In the genomic region with DNA sequence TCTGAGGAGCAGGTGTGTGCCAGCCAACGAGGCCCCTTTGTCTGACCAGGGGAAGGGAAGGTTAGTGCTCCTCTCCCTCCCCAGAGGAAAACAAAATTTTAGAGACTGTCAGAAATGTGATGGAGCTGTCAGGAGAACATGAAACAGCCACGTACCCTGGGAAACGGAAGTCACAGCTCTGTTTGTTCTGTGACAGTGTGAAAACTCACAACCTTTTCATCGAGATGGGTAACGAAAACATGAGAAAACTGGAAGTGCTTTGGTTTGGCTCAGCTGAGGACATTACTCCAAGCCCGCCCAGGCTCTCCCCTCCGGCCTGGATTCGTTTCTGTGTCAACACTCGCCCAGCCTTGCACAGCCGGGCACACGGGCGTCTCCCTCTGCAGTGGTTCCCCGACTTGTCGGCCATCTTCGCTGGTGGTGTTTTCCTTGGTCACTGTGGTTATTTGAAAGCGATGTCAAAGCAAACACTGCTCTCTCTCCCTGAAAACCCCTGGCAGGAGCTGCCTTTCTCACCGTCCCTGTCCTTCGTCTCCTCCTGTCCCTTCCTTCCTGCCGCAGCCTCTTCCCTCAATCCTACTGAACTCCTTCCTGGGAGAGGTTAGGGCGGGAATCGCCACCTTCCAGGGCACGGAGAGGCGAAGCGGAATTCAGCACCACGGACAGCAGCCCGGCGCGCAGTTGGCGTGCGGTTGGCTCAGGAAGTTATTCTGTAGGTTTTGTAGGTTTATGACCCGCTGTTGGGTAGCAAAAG, we compare ENCODE assay signal across 8 cellular contexts. TPM values are rescaled to one million over a fixed set of nuclear protein-coding genes. Genes with fewer than 3 reads are reported as not detected.
A peak's percentile ranks its signal among the peaks of the same experiment; 100 is the strongest.
DNase-seq lines count a peak whose midpoint lies in the region; ATAC-seq and TF ChIP-seq lines count a peak whose summit lies in the region.

No MANE protein-coding gene starts in this region.

- H3K27ac Mint-ChIP-seq in central memory CD8-positive, alpha-beta T cell (ENCODE audit: low read depth): peak overlapping the region; percentile 44

- TF ChIP-seq CTCF in VCaP (conservative IDR thresholded peaks at IDR 0.05) (no peak), dorsolateral prefrontal cortex (IDR thresholded peaks at IDR 0.05 in 54 of 56, conservative IDR thresholded peaks at IDR 0.05 in 2 of 56; ENCODE audit: low read depth in 1 of 56, partially characterized antibody in 56 of 56) (no peak), brain microvascular endothelial cell (IDR thresholded peaks at IDR 0.05; ENCODE audit: low read depth, low read length, missing control alignments) (no peak)

- H3K27me3 ChIP-seq in dorsolateral prefrontal cortex (peaks cover 0 to 65% (median 0%) of the 10 kb centered on the region in 45 donors), brain microvascular endothelial cell (replicated peaks) (peaks cover 12% of the 10 kb centered on the region)

- peak overlapping the region; percentile 83 for H3K4me3 Mint-ChIP-seq in central memory CD8-positive, alpha-beta T cell

- H3K9me3 Mint-ChIP-seq in central memory CD8-positive, alpha-beta T cell: no peaks in the 10 kb centered on the region

- peak; percentile 87 for ATAC-seq in central memory CD8-positive, alpha-beta T cell (replicated peaks; ENCODE audit: extremely low read depth, poor library complexity, severe bottlenecking)
- no peak for ATAC-seq in GM18519 (IDR thresholded peaks at IDR 0.05; ENCODE audit: low FRiP score, unreplicated experiment)

- peaks cover 8% of the 10 kb centered on the region for H3K36me3 Mint-ChIP-seq in central memory CD8-positive, alpha-beta T cell (ENCODE audit: insufficient read depth)

- no peaks in the 10 kb centered on the region for H3K27me3 Mint-ChIP-seq in central memory CD8-positive, alpha-beta T cell

- in situ Hi-C loops in brain microvascular endothelial cell (cut with HindIII; ENCODE audit: low pct_ligation_motif_present, low sequenced_read_pairs): no loop called here

- H3K36me3 ChIP-seq in brain microvascular endothelial cell (replicated peaks): no peaks in the 10 kb centered on the region

- H3K4me1 Mint-ChIP-seq in central memory CD8-positive, alpha-beta T cell: peaks cover 39% of the 10 kb centered on the region

- H3K4me3 ChIP-seq in dorsolateral prefrontal cortex (no peak overlapping the region), brain microvascular endothelial cell (ENCODE audit: low read depth, low read length) (no peak overlapping the region)

- intact Hi-C loops in dorsolateral prefrontal cortex (cut with DNase I): no loop called here

- H3K27ac ChIP-seq in VCaP (peak overlapping the region; percentile 41; the same call in 1 of the 2 replicates), dorsolateral prefrontal cortex (no peak overlapping the region), brain microvascular endothelial cell (no peak overlapping the region)

- peak; percentile 90 for DNase-seq in ELF-1 (ENCODE audit: low read depth, low spot score)
- peak; percentile 58 to 61 for DNase-seq in central memory CD8-positive, alpha-beta T cell (ENCODE audit: low spot score in 2 of 2)
- DNase-seq in stimulated activated CD4-positive, alpha-beta T cell treated with anti-CD3 and anti-CD28 coated beads, Interleukin-12 subunit alpha, Interleukin-12 subunit beta, amount 100 ng/mL, for 4 hours: peak; percentile 77
- no peak for DNase-seq in dorsolateral prefrontal cortex
- no peak for DNase-seq in brain microvascular endothelial cell
- DNase-seq in GF-D8 (lab: John Stamatoyannopoulos, UW): no peak

RNA-seq across cellular contexts. Expression of a gene that starts 12.9 kb away (rescaled TPM):
- total RNA-seq in dorsolateral prefrontal cortex: 100 to 1,000 TPM in 2 of 120 experiments, 10 to 100 TPM in 118; 44.3 to 109 (median 63.6) TPM

RNA-seq across cellular contexts. Expression of a gene that starts 25.1 kb away (rescaled TPM):
- total RNA-seq in dorsolateral prefrontal cortex: 10 to 100 TPM in 119 of 120 experiments, 1 to 10 TPM in 1; 7.4 to 42.2 (median 25.6) TPM

RNA-seq across cellular contexts. Expression of a gene that starts 25.1 kb away (rescaled TPM):
- total RNA-seq in dorsolateral prefrontal cortex: 100 to 1,000 TPM; 110 to 287 (median 161) TPM

RNA-seq across cellular contexts. Expression of a gene that starts 43.4 kb away (rescaled TPM):
- 10 to 100 TPM; 21.3 to 40.7 (median 28.0) TPM for total RNA-seq in dorsolateral prefrontal cortex

Comparison
In these comparisons a context has a peak if more than half of its experiments do, and no peak if none do; other contexts are left out.
1. DNase-seq: peak in ELF-1 (single experiment), central memory CD8-positive, alpha-beta T cell (2 of 2) and stimulated activated CD4-positive, alpha-beta T cell treated with anti-CD3 and anti-CD28 coated beads, Interleukin-12 subunit alpha, Interleukin-12 subunit beta, amount 100 ng/mL, for 4 hours (single experiment); none in dorsolateral prefrontal cortex (0 of 10), brain microvascular endothelial cell (single experiment) and GF-D8 (single experiment).